Comparison of ENCODE assay signal across 8 cellular contexts in the genomic region with DNA sequence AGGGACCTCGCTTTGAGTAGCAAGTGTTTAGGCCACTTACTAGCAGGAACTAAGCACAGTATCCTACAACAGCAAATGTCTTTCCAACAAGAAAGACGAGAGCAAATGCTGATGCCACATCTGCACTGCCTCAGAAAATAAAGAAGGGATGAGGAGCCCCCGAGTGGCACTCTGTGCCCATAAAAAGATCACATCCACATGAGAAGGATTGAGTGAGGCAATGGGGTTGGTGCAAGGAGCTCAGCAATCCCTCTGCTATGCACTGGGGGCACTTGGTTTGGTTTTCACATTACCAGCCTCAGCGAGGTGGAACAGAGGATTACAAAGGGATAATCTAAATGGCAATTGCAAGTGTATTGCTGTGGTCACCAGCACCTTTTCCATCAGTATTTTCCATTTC.
A peak's percentile ranks its signal among the peaks of the same experiment; 100 is the strongest.
DNase-seq lines count a peak whose midpoint lies in the region; ATAC-seq and TF ChIP-seq lines count a peak whose summit lies in the region.

No MANE protein-coding gene starts in this region.

- peak; percentile 69 for ATAC-seq in GM18909 (IDR thresholded peaks at IDR 0.05; ENCODE audit: poor library complexity, unreplicated experiment)

- peaks cover 39% of the 10 kb centered on the region for H3K9me3 Mint-ChIP-seq in mesothelial cell of epicardium
- peaks cover 16% of the 10 kb centered on the region for H3K9me3 Mint-ChIP-seq in progenitor cell of endocrine pancreas (ENCODE audit: low read depth)

- TF ChIP-seq CTCF in C4-2B (conservative IDR thresholded peaks at IDR 0.05) (peak; percentile 10; the same call in 1 of the 2 replicates), fibroblast of pulmonary artery (IDR thresholded peaks at IDR 0.05; ENCODE audit: low read length, missing control alignments) (peak; percentile 42), mesothelial cell of epicardium (IDR thresholded peaks at IDR 0.05; ENCODE audit: unreplicated experiment) (no peak), progenitor cell of endocrine pancreas (IDR thresholded peaks at IDR 0.05; ENCODE audit: unreplicated experiment) (no peak)

- H3K27me3 Mint-ChIP-seq in mesothelial cell of epicardium (ENCODE audit: low read depth) (no peaks in the 10 kb centered on the region), progenitor cell of endocrine pancreas (no peaks in the 10 kb centered on the region)

- H3K4me3 Mint-ChIP-seq in mesothelial cell of epicardium (no peak overlapping the region), progenitor cell of endocrine pancreas (ENCODE audit: low read depth) (no peak overlapping the region)

- no peak overlapping the region for H3K4me3 ChIP-seq in fibroblast of pulmonary artery (replicated peaks; ENCODE audit: low read depth, low read length)

- H3K36me3 Mint-ChIP-seq in mesothelial cell of epicardium (peaks cover 10% of the 10 kb centered on the region), progenitor cell of endocrine pancreas (ENCODE audit: insufficient read depth) (no peaks in the 10 kb centered on the region)

- H3K4me1 Mint-ChIP-seq in mesothelial cell of epicardium (no peaks in the 10 kb centered on the region), progenitor cell of endocrine pancreas (ENCODE audit: low read depth) (no peaks in the 10 kb centered on the region)

- DNase-seq in NOMO-1 treated with DMSO at 0.1 percent for 48 hours (lab: John Stamatoyannopoulos, UW; ENCODE audit: unreplicated experiment) (peak; percentile 89), fibroblast of pulmonary artery (ENCODE audit: low read depth) (peak; percentile 67), mesothelial cell of epicardium (ENCODE audit: low spot score in 2 of 2, unreplicated experiment in 2 of 2) (no peak), T-helper 9 cell (no peak), NCI-H187 (lab: John Stamatoyannopoulos, UW) (no peak), progenitor cell of endocrine pancreas (ENCODE audit: low spot score, unreplicated experiment) (no peak)

- no peak overlapping the region for H3K27ac Mint-ChIP-seq in mesothelial cell of epicardium
- H3K27ac Mint-ChIP-seq in progenitor cell of endocrine pancreas: no peak overlapping the region

- H3K27ac ChIP-seq in C4-2B: no peak overlapping the region

Comparison
In these comparisons a context has a peak if more than half of its experiments do, and no peak if none do; other contexts are left out.
1. CTCF ChIP-seq: peak in C4-2B (single experiment) and fibroblast of pulmonary artery (single experiment); none in mesothelial cell of epicardium (single experiment) and progenitor cell of endocrine pancreas (single experiment).
2. DNase-seq: peak in NOMO-1 treated with DMSO at 0.1 percent for 48 hours (single experiment) and fibroblast of pulmonary artery (single experiment); none in mesothelial cell of epicardium (0 of 2), T-helper 9 cell (single experiment), NCI-H187 (0 of 2) and progenitor cell of endocrine pancreas (single experiment).